4 cellular contexts compared by ENCODE assay signal in genomic region chr5:145993538-145993937, GRCh38. TPM values are rescaled to one million over a fixed set of nuclear protein-coding genes. Genes with fewer than 3 reads are reported as not detected.
DNase-seq lines count a peak whose midpoint lies in the region; ATAC-seq, FAIRE-seq and TF ChIP-seq lines count a peak whose summit lies in the region.
"Not testable (repeated sequence)": the region's sequence is repeated elsewhere in the genome, so short reads cannot be mapped to it uniquely, and the experiment has no call there.
"Had no signal": no experiment of that assay in that cellular context is flagged by ENCODE, and none has a peak within 500 bp of the region (broad histone marks: within the 10 kb centered on the region; RNA-seq: fewer than 3 reads in every experiment).

No MANE protein-coding gene starts in this region.

- not testable (repeated sequence) for H3K4me1 ChIP-seq in A549; HEK293 (ENCODE audit: control insufficient read depth, insufficient read depth, low read length)

- H3K4me2 ChIP-seq in A549, result not testable (repeated sequence)

- not testable (repeated sequence) for H3K9me3 ChIP-seq in A549; HEK293 (ENCODE audit: control insufficient read depth, insufficient read depth, low read depth, low read length)

- not testable (repeated sequence) for TF ChIP-seq CTCF in A549 (IDR thresholded peaks at IDR 0.05); HEK293 (tag by site-specific recombination; IDR thresholded peaks at IDR 0.05)

- not testable (repeated sequence) for ATAC-seq in A549

- not testable (repeated sequence) for TF ChIP-seq RAD21 in A549 (conservative IDR thresholded peaks at IDR 0.05 in 1 of 2, IDR thresholded peaks at IDR 0.05 in 1 of 2)

- not testable (repeated sequence) for H3K4me3 ChIP-seq in A549; HEK293 (ENCODE audit: low read depth, low read length)

- not testable (repeated sequence) for H3K27ac ChIP-seq in A549; HEK293 (ENCODE audit: extremely low read depth, low read depth, low read length)

- FAIRE-seq in A549 (lab: Jason Lieb, UNC), result not testable (repeated sequence)

- not testable (repeated sequence) for TF ChIP-seq EP300 in A549 (IDR thresholded peaks at IDR 0.05)

- not testable (repeated sequence) for DNase-seq in A549 (ENCODE audit: low read depth in 1 of 2, low spot score in 1 of 2)

- CTCF ChIA-PET in A549 (lab: Yijun Ruan, JAX), result interaction anchor here (1.2 kb wide), 1 partner anchor 13 kb away, joined by 4 read pairs; no protein-coding TSS in a partner anchor
- CTCF ChIA-PET in HEK293 (lab: Yijun Ruan, JAX), result interaction anchor here (0.6 to 0.7 kb wide), 2 partner anchors 141 to 210 kb away, joined by 3 read pairs; no protein-coding TSS in a partner anchor

- 84% methylated on average over 4 of the region's 4 CpGs for WGBS in A549 (ENCODE audit: missing lambda C conversion rate)

- POLR2A ChIA-PET in A549 (lab: Yijun Ruan, JAX); HEK293 (lab: Yijun Ruan, JAX): not testable (repeated sequence)

- TF ChIP-seq POLR2A in A549 (IDR thresholded peaks at IDR 0.05; ENCODE audit: low read length), result not testable (repeated sequence)

- H3K36me3 ChIP-seq in HEK293 (ENCODE audit: control insufficient read depth in 2 of 2, insufficient read depth in 1 of 2, low read length in 2 of 2), result not testable (repeated sequence)

TF ChIP-seq in A549, 52 proteins besides CTCF, POLR2A, EP300 and RAD21:
- peak; percentile 61 for TF ChIP-seq ZFP36 (IDR thresholded peaks at IDR 0.05; ENCODE audit: borderline replicate concordance, partially characterized antibody)

TF ChIP-seq in HEK293, 187 proteins besides CTCF, POLR2A, EP300 and RAD21:
- peak; percentile 91 for TF ChIP-seq ZNF585B (tag by site-specific recombination; IDR thresholded peaks at IDR 0.05)

RNA-seq across cellular contexts. Expression of gene SH3RF2, which starts 57.2 kb away (rescaled TPM):
- polyA plus RNA-seq in A549 (2011; rRNA removed), result 6.0 and 6.9 TPM in 2 replicates
- polyA plus RNA-seq in A549 (2012; cell fraction: cytosol; rRNA removed), result 4.0 and 4.1 TPM in 2 replicates
- polyA plus RNA-seq in A549 (2012; cell fraction: nucleus; rRNA removed), result 9.6 and 11.8 TPM in 2 replicates
- 3.9 to 4.1 TPM (median 4.1 TPM) in 3 replicates for polyA plus RNA-seq in A549 (2017; fragmentation: RNase III; extraction: RNeasy Plus Mini Kit Qiagen cat#74134 plus additional on column Dnase treatment)
- 11.5 and 13.2 TPM in 2 replicates for polyA minus RNA-seq in A549 (2011; rRNA and poly(A)+ RNA removed)
- polyA plus RNA-seq: CD14-positive monocyte; CD4-positive, alpha-beta memory T cell had no signal
